8 cellular contexts compared by ENCODE assay signal in genomic region chr3:136861890-136862610, GRCh38. TPM values are rescaled to one million over a fixed set of nuclear protein-coding genes. Genes with fewer than 3 reads are reported as not detected.
DNase-seq lines count a peak whose midpoint lies in the region; ATAC-seq and TF ChIP-seq lines count a peak whose summit lies in the region.

Gene NCK1 (plus strand): TSS chr3:136862208. CDS start chr3:136928002, 65,794 bp downstream.

- H3K4me1 ChIP-seq in ascending aorta (peaks cover 0 to 9% of the 10 kb centered on the region in 2 donors), right cardiac atrium (ENCODE audit: control insufficient read depth, insufficient read depth, low read length) (no peaks in the 10 kb centered on the region), vagina (peaks cover 30% of the 10 kb centered on the region)

- TF ChIP-seq CTCF in ascending aorta (IDR thresholded peaks at IDR 0.05) (peak in 2 of 3 experiments; percentile 14 to 17), vagina (IDR thresholded peaks at IDR 0.05) (no peak)

- DNase-seq in NCI-H1930 (lab: John Stamatoyannopoulos, UW) = peak; percentile 93 to 94
- peak; percentile 98 for DNase-seq in T-helper 2 cell treated with Interferon-gamma antibody and Interleukin-4, amounts not matched to agents 5 μg/mL and 100 μg/mL, for 36 hours (ENCODE audit: low spot score)
- DNase-seq in ascending aorta (ENCODE audit: low spot score in 2 of 2) = peak; percentile 97 to 99
- peak; percentile 99 to 100 (median 100) for DNase-seq in right cardiac atrium
- peak; percentile 99 for DNase-seq in putamen (ENCODE audit: low spot score)
- peak; percentile 98 to 99 for DNase-seq in vagina (ENCODE audit: extremely low spot score in 2 of 2)

- peaks cover 45% of the 10 kb centered on the region for H3K4me1 Mint-ChIP-seq in T-helper 2 cell treated with Interferon-gamma antibody and Interleukin-4, amounts not matched to agents 5 μg/mL and 100 μg/mL, for 36 hours (ENCODE audit: low read depth)

- H3K27ac ChIP-seq in ascending aorta (peak within 1 kb of the TSS; percentile 91 to 92), right cardiac atrium (ENCODE audit: low read length) (peak within 1 kb of the TSS; percentile 84), vagina (peak within 1 kb of the TSS; percentile 81)

- WGBS in right cardiac atrium = under 1% methylated on average over 67 of the region's 67 CpGs

- ATAC-seq in GM18502 (IDR thresholded peaks at IDR 0.05; ENCODE audit: poor library complexity, unreplicated experiment) (peak; percentile 98), HG02970 (IDR thresholded peaks at IDR 0.05; ENCODE audit: low FRiP score, unreplicated experiment) (peak; percentile 95), right cardiac atrium (peak; percentile 100)

- peak within 1 kb of the TSS; percentile 78 to 85 for H3K4me3 ChIP-seq in ascending aorta
- H3K4me3 ChIP-seq in right cardiac atrium (ENCODE audit: low read length) = peak within 1 kb of the TSS; percentile 63
- peak within 1 kb of the TSS; percentile 63 to 86 for H3K4me3 ChIP-seq in vagina

- H3K27me3 ChIP-seq in ascending aorta = no peaks in the 10 kb centered on the region
- no peaks in the 10 kb centered on the region for H3K27me3 ChIP-seq in right cardiac atrium (ENCODE audit: control insufficient read depth, insufficient read depth)
- no peaks in the 10 kb centered on the region for H3K27me3 ChIP-seq in vagina

- peaks cover 35% of the 10 kb centered on the region for H3K36me3 Mint-ChIP-seq in T-helper 2 cell treated with Interferon-gamma antibody and Interleukin-4, amounts not matched to agents 5 μg/mL and 100 μg/mL, for 36 hours (ENCODE audit: low read depth)

- H3K4me3 Mint-ChIP-seq in T-helper 2 cell treated with Interferon-gamma antibody and Interleukin-4, amounts not matched to agents 5 μg/mL and 100 μg/mL, for 36 hours = peak within 1 kb of the TSS; percentile 97

- H3K27ac Mint-ChIP-seq in T-helper 2 cell treated with Interferon-gamma antibody and Interleukin-4, amounts not matched to agents 5 μg/mL and 100 μg/mL, for 36 hours = peak within 1 kb of the TSS; percentile 98

- peak; percentile 35 to 56 for TF ChIP-seq POLR2A in vagina (IDR thresholded peaks at IDR 0.05)

- H3K9me3 ChIP-seq in ascending aorta (no peaks in the 10 kb centered on the region), right cardiac atrium (ENCODE audit: control insufficient read depth, low read length) (no peaks in the 10 kb centered on the region), vagina (no peaks in the 10 kb centered on the region)

- peaks cover 2% of the 10 kb centered on the region for H3K9me3 Mint-ChIP-seq in T-helper 2 cell treated with Interferon-gamma antibody and Interleukin-4, amounts not matched to agents 5 μg/mL and 100 μg/mL, for 36 hours

- intact Hi-C loops in ascending aorta (cut with DNase I) = loop anchor here (1.0 to 10.0 kb wide), 8 partner anchors 44 to 897 kb away; partner anchors contain the start of genes MSL2, PCCB, PPP2R3A and STAG1
- intact Hi-C loops in right cardiac atrium (cut with DNase I) = loop anchor here in 2 of 4 donors (5.0 to 10.0 kb wide), 2 partner anchors 107 to 110 kb away; partner anchors contain the start of gene STAG1 (in 2 of the 2)
- intact Hi-C loops in vagina (cut with DNase I) = loop anchor here (5.0 kb wide), 1 partner anchor 110 kb away; the partner anchor contains the start of gene STAG1

- H3K36me3 ChIP-seq in ascending aorta = no peaks in the 10 kb centered on the region
- no peaks in the 10 kb centered on the region for H3K36me3 ChIP-seq in vagina

- H3K27me3 Mint-ChIP-seq in T-helper 2 cell treated with Interferon-gamma antibody and Interleukin-4, amounts not matched to agents 5 μg/mL and 100 μg/mL, for 36 hours (ENCODE audit: low read depth) = no peaks in the 10 kb centered on the region

RNA-seq across cellular contexts. Expression of gene NCK1, which starts in this region (rescaled TPM):
- total RNA-seq in ascending aorta (45.6 TPM), right cardiac atrium (10 to 100 TPM; 21.2 to 38.9 (median 27.9) TPM), vagina (45.7 TPM)
- 14.0 TPM for polyA plus RNA-seq in right cardiac atrium

Comparison
In these comparisons a context has a peak if more than half of its experiments do, and no peak if none do; other contexts are left out.
1. Peak in every context shown above with its lines: DNase-seq, ATAC-seq, H3K4me3 ChIP-seq and H3K27ac ChIP-seq.
2. CTCF ChIP-seq: peak in ascending aorta (2 of 3); none in vagina (0 of 3).